ENCODE assay signal across 23 cellular contexts in the genomic region with DNA sequence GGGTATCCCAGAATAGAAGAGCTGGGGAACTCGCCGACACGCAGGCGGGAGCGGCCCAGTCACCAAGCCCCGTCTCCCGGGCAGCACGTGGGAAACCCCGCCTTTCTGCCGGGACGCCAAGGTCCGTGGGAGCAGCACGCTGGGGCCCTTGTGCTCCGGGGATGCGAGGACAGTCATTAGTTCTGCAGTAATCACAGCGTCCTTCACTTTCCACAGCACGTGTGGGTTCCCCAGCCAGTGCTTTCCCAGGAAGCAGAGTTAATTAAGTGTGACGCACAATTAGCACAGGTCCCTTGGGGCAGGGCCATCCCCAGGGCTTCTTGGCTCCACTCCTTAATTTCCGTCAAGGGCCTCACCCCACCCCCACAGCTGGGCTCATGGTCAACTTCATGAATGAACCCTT.
DNase-seq lines count a peak whose midpoint lies in the region; ATAC-seq and TF ChIP-seq lines count a peak whose summit lies in the region.
"Had no signal": no experiment of that assay in that cellular context is flagged by ENCODE, and none has a peak within 500 bp of the region (broad histone marks: within the 10 kb centered on the region; RNA-seq: fewer than 3 reads in every experiment).

No MANE protein-coding gene starts in this region.

- H3K4me1 Mint-ChIP-seq in activated T-cell treated with anti-CD3 and anti-CD28 coated beads, Interleukin-2, amount 50 U/mL, for 24 hours (ENCODE audit: low read depth): peaks cover 33% of the 10 kb centered on the region

- H3K27me3 ChIP-seq in BLaER1 (no peaks in the 10 kb centered on the region), mesenchymal stem cell (ENCODE audit: control insufficient read depth in 1 of 2, insufficient read depth in 1 of 2, low read length in 2 of 2) (no peaks in the 10 kb centered on the region)
- H3K27me3 ChIP-seq: cardiac muscle cell had no signal

- H3K27ac Mint-ChIP-seq in activated T-cell treated with anti-CD3 and anti-CD28 coated beads, Interleukin-2, amount 50 U/mL, for 24 hours: no peak overlapping the region
- H3K27ac Mint-ChIP-seq: activated T-helper 1 cell treated with anti-CD3 and anti-CD28 coated beads, Interleukin-12 subunit alpha, Interleukin-12 subunit beta, Interleukin-2, Interleukin-4 antibody, amounts not matched to agents 30 ng/mL and 10 ng/mL and 1 ng/mL, durations not matched to agents 14 hours and 24 hours and 36 hours; stimulated activated naive B cell treated with anti-CD40 and anti-IgM and Interleukin-4, amounts not matched to agents 10 μg/mL and 1 μg/mL and 100 μg/mL, for 72 hours had no signal

- peak; percentile 52 for DNase-seq in fibroblast of gingiva (ENCODE audit: low read depth)
- no peak for DNase-seq in mesenchymal stem cell
- no peak for DNase-seq in activated T-cell treated with anti-CD3 and anti-CD28 coated beads, Interleukin-2, amount 50 U/mL, for 24 hours
- DNase-seq in DMS79 (lab: John Stamatoyannopoulos, UW): no peak
- DNase-seq: activated CD4-positive, alpha-beta T cell treated with anti-CD3 and anti-CD28 coated beads, Interleukin-2, amount 50 U/mL, for 1 hour; activated naive CD4-positive, alpha-beta T cell treated with anti-CD3 and anti-CD28 coated beads, Interleukin-2, amount 50 U/mL, for 16 hours; KG1; kidney glomerular epithelial cell; mesendoderm; NCI-H187 treated with DMSO at 0.1 percent for 48 hours; NCI-H526; stimulated activated CD4-positive, alpha-beta T cell treated with anti-CD3 and anti-CD28 coated beads, Interleukin-2, amount 100 ng/mL, for 48 hours; stimulated activated naive B cell treated with anti-CD40 and anti-IgM and Interleukin-4, amounts not matched to agents 10 μg/mL and 1 μg/mL and 100 μg/mL, for 72 hours; WERI-Rb-1 had no signal

- H3K27me3 Mint-ChIP-seq in activated T-cell treated with anti-CD3 and anti-CD28 coated beads, Interleukin-2, amount 50 U/mL, for 24 hours: no peaks in the 10 kb centered on the region
- H3K27me3 Mint-ChIP-seq: stimulated activated naive B cell treated with anti-CD40 and anti-IgM and Interleukin-4, amounts not matched to agents 10 μg/mL and 1 μg/mL and 100 μg/mL, for 72 hours had no signal

- H2BK15ac ChIP-seq in mesenchymal stem cell (ENCODE audit: low read depth, poor library complexity, severe bottlenecking): no peak overlapping the region

- no peak overlapping the region for H3K14ac ChIP-seq in mesenchymal stem cell (ENCODE audit: low read length in 2 of 2)

- no peaks in the 10 kb centered on the region for H3K9me3 Mint-ChIP-seq in activated T-cell treated with anti-CD3 and anti-CD28 coated beads, Interleukin-2, amount 50 U/mL, for 24 hours
- H3K9me3 Mint-ChIP-seq: activated T-helper 1 cell treated with anti-CD3 and anti-CD28 coated beads, Interleukin-12 subunit alpha, Interleukin-12 subunit beta, Interleukin-2, Interleukin-4 antibody, amounts not matched to agents 30 ng/mL and 10 ng/mL and 1 ng/mL, durations not matched to agents 14 hours and 24 hours and 36 hours; stimulated activated naive B cell treated with anti-CD40 and anti-IgM and Interleukin-4, amounts not matched to agents 10 μg/mL and 1 μg/mL and 100 μg/mL, for 72 hours had no signal

- H4K20me1 ChIP-seq in BLaER1: peaks cover 97% of the 10 kb centered on the region

- peak; percentile 83 for TF ChIP-seq EP300 in Ishikawa (IDR thresholded peaks at IDR 0.05; ENCODE audit: borderline replicate concordance)

- no peak for TF ChIP-seq RAD21 in Ishikawa (IDR thresholded peaks at IDR 0.05; ENCODE audit: low read depth)

- H2BK120ac ChIP-seq in mesenchymal stem cell (ENCODE audit: low read depth, low read length): no peak overlapping the region

- no peak overlapping the region for H3K27ac ChIP-seq in BLaER1
- no peak overlapping the region for H3K27ac ChIP-seq in mesenchymal stem cell (ENCODE audit: low read length, poor library complexity, severe bottlenecking)
- H3K27ac ChIP-seq: cardiac muscle cell, psoas muscle, thoracic aorta, WERI-Rb-1 had no signal

- no peak overlapping the region for H4K91ac ChIP-seq in mesenchymal stem cell (ENCODE audit: low read length)

- no peak overlapping the region for H3K18ac ChIP-seq in mesenchymal stem cell (ENCODE audit: low read depth in 1 of 2, low read length in 2 of 2)

- H3K4ac ChIP-seq in mesenchymal stem cell (ENCODE audit: low read depth in 1 of 2, low read length in 2 of 2): no peak overlapping the region

- peaks cover 60% of the 10 kb centered on the region for H3K36me3 Mint-ChIP-seq in activated T-cell treated with anti-CD3 and anti-CD28 coated beads, Interleukin-2, amount 50 U/mL, for 24 hours (ENCODE audit: low read depth)

- H2AK5ac ChIP-seq in mesenchymal stem cell (ENCODE audit: low read length, severe bottlenecking): no peak overlapping the region

- ATAC-seq in GM21528 (IDR thresholded peaks at IDR 0.05; ENCODE audit: low FRiP score, unreplicated experiment) (no peak), HG03460 (IDR thresholded peaks at IDR 0.05; ENCODE audit: unreplicated experiment) (no peak)
- ATAC-seq: stimulated activated naive B cell treated with anti-CD40 and anti-IgM and Interleukin-4, amounts not matched to agents 10 μg/mL and 1 μg/mL and 100 μg/mL, for 72 hours had no signal

- H3K9ac ChIP-seq in BLaER1: no peak overlapping the region
- peak overlapping the region; percentile 21 for H3K9ac ChIP-seq in mesenchymal stem cell (ENCODE audit: low read length)

- H4K8ac ChIP-seq in mesenchymal stem cell (ENCODE audit: low read length): no peak overlapping the region

- H3K4me1 ChIP-seq in BLaER1 (peaks cover 37% of the 10 kb centered on the region), mesenchymal stem cell (ENCODE audit: control insufficient read depth, insufficient read depth, low read depth, low read length) (peaks cover 52% of the 10 kb centered on the region)

- peak overlapping the region; percentile 61 for H3K4me2 ChIP-seq in BLaER1
- no peak overlapping the region for H3K4me2 ChIP-seq in mesenchymal stem cell (ENCODE audit: low read length, poor library complexity, severe bottlenecking)
- H3K4me2 ChIP-seq: smooth muscle cell had no signal

- no peak overlapping the region for H2BK12ac ChIP-seq in mesenchymal stem cell (ENCODE audit: low read length in 2 of 2)

- no peak overlapping the region for H3K4me3 ChIP-seq in BLaER1
- H3K4me3 ChIP-seq in mesenchymal stem cell (ENCODE audit: insufficient read depth in 1 of 2, low read depth in 1 of 2, low read length in 2 of 2): no peak overlapping the region
- H3K4me3 ChIP-seq: cardiac muscle cell, psoas muscle, smooth muscle cell, thoracic aorta had no signal

- H3K9me3 ChIP-seq in BLaER1: peaks cover 12% of the 10 kb centered on the region
- no peaks in the 10 kb centered on the region for H3K9me3 ChIP-seq in mesenchymal stem cell (ENCODE audit: control insufficient read depth, low read length)
- H3K9me3 ChIP-seq: psoas muscle, thoracic aorta had no signal

- H2BK5ac ChIP-seq in mesenchymal stem cell (ENCODE audit: low read depth, low read length, poor library complexity, severe bottlenecking): no peak overlapping the region

- H3K79me1 ChIP-seq in mesenchymal stem cell (replicated peaks; ENCODE audit: low read length, poor library complexity, severe bottlenecking): peaks cover under 1% of the 10 kb centered on the region

- no peak overlapping the region for H3K23ac ChIP-seq in mesenchymal stem cell (ENCODE audit: low read length in 2 of 2)

- H3K36me3 ChIP-seq in BLaER1: peaks cover 91% of the 10 kb centered on the region
- H3K36me3 ChIP-seq in mesenchymal stem cell (ENCODE audit: control insufficient read depth in 1 of 2, insufficient read depth in 2 of 2, low read depth in 1 of 2, low read length in 2 of 2): peaks cover 48 to 85% of the 10 kb centered on the region in 2 experiments
- H3K36me3 ChIP-seq: cardiac muscle cell, WERI-Rb-1 had no signal

- WGBS in mesenchymal stem cell: 93% methylated on average over 19 of the region's 19 CpGs

- no peak overlapping the region for H2AFZ ChIP-seq in mesenchymal stem cell (ENCODE audit: low read depth, low read length)

- H3K4me3 Mint-ChIP-seq in activated T-cell treated with anti-CD3 and anti-CD28 coated beads, Interleukin-2, amount 50 U/mL, for 24 hours: no peak overlapping the region
- H3K4me3 Mint-ChIP-seq: activated T-helper 1 cell treated with anti-CD3 and anti-CD28 coated beads, Interleukin-12 subunit alpha, Interleukin-12 subunit beta, Interleukin-2, Interleukin-4 antibody, amounts not matched to agents 30 ng/mL and 10 ng/mL and 1 ng/mL, durations not matched to agents 14 hours and 24 hours and 36 hours; stimulated activated naive B cell treated with anti-CD40 and anti-IgM and Interleukin-4, amounts not matched to agents 10 μg/mL and 1 μg/mL and 100 μg/mL, for 72 hours had no signal

TF ChIP-seq in Ishikawa, 13 proteins besides CTCF, POLR2A, EP300 and RAD21:
- TF ChIP-seq NFIC (IDR thresholded peaks at IDR 0.05) (peak; percentile 85), ZBTB7A (IDR thresholded peaks at IDR 0.05; ENCODE audit: low read depth) (no peak), TCF12 (IDR thresholded peaks at IDR 0.05; ENCODE audit: low read depth) (peak; percentile 80), YY1 (IDR thresholded peaks at IDR 0.05; ENCODE audit: low read depth) (no peak), TEAD4 (IDR thresholded peaks at IDR 0.05) (peak; percentile 52), FOXM1 (IDR thresholded peaks at IDR 0.05; ENCODE audit: borderline replicate concordance, low read depth) (no peak)
- TF ChIP-seq, protein P1, sequence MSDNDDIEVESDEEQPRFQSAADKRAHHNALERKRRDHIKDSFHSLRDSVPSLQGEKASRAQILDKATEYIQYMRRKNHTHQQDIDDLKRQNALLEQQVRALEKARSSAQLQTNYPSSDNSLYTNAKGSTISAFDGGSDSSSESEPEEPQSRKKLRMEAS (IDR thresholded peaks at IDR 0.05): peak; percentile 74
